Comparison of ENCODE assay signal across 10 cellular contexts in the genomic region with DNA sequence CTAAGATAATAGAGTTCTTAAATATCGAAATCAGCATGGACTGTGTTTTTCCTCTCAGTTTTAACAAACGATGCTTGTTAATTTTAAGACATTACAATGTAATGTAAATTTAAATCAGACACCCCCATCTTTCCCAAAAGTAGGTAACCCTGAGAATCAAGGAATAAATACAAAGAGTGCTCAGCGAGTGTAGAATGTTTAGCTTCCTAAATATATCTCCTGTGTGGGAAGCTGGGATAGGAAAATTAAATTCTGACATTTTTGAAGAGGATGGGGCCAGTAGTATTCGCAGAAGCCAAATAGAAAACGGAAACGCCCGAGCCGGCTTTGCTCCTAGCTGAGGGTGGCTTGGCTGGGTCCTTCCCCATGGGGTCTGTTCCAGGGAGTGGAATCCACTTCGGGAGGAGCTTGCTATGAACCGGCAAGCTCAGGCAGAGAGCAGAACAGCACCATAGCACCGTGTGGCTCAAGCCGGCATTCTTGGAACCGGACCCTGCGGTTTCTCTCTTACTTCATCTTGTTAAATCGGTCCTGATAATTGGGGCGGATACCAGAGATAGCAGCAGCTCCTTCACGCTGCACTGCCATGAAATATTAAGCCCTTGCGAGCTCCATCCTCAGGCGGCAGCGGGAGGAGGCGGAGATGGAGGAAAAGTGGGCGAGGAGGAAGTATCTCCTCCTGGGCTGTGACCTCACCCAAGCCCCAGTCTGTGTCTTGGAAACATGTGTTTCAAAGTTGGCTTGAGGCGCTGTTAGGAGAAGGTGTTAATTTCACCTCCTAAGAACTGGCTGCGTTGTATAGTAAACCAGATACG. TPM values are rescaled to one million over a fixed set of nuclear protein-coding genes. Genes with fewer than 3 reads are reported as not detected.
DNase-seq lines count a peak whose midpoint lies in the region; ATAC-seq and TF ChIP-seq lines count a peak whose summit lies in the region.
"Had no signal": no experiment of that assay in that cellular context is flagged by ENCODE, and none has a peak within 500 bp of the region (broad histone marks: within the 10 kb centered on the region; RNA-seq: fewer than 3 reads in every experiment).

No MANE protein-coding gene starts in this region.

- H3K27me3 Mint-ChIP-seq in neural crest cell (ENCODE audit: low read depth) = peaks cover 38% of the 10 kb centered on the region
- H3K27me3 Mint-ChIP-seq: CD4-positive, CD25-positive, alpha-beta regulatory T cell had no signal

- H3K4me1 Mint-ChIP-seq in neural crest cell = peaks cover 6% of the 10 kb centered on the region
- H3K4me1 Mint-ChIP-seq: CD4-positive, CD25-positive, alpha-beta regulatory T cell had no signal

- H3K9me3 ChIP-seq in SJSA1 (replicated peaks) = no peaks in the 10 kb centered on the region

- POLR2A ChIA-PET in AG04449 (lab: Yijun Ruan, JAX) = interaction anchor here (0.6 to 0.7 kb wide), 2 partner anchors 10 to 24 kb away, joined by 3 to 5 read pairs; no protein-coding TSS in a partner anchor

- H3K36me3 Mint-ChIP-seq in neural crest cell (ENCODE audit: low read depth) = no peaks in the 10 kb centered on the region

- H3K4me3 Mint-ChIP-seq in neural crest cell = no peak overlapping the region
- H3K4me3 Mint-ChIP-seq: CD4-positive, CD25-positive, alpha-beta regulatory T cell had no signal

- CTCF ChIA-PET in AG04449 (lab: Yijun Ruan, JAX) = interaction anchor here (0.8 to 3.1 kb wide), 7 partner anchors 9 to 113 kb away, joined by 3 to 17 read pairs (median 4); no protein-coding TSS in a partner anchor

- peak overlapping the region; percentile 37 for H3K4me3 ChIP-seq in AG04449 (ENCODE audit: low read depth, low read length)
- peak overlapping the region; percentile 32 for H3K4me3 ChIP-seq in SJSA1
- peak overlapping the region; percentile 25 to 44 for H3K4me3 ChIP-seq in foreskin fibroblast (ENCODE audit: low read depth in 1 of 2, low read length in 2 of 2)

- no peak for ATAC-seq in HG02588 (IDR thresholded peaks at IDR 0.05; ENCODE audit: unreplicated experiment)
- ATAC-seq in GM21619 (IDR thresholded peaks at IDR 0.05; ENCODE audit: unreplicated experiment) = no peak
- no peak for ATAC-seq in GM21390 (IDR thresholded peaks at IDR 0.05; ENCODE audit: unreplicated experiment)

- H3K4me1 ChIP-seq in SJSA1 (replicated peaks) = peaks cover 11% of the 10 kb centered on the region

- H3K27me3 ChIP-seq in SJSA1 (replicated peaks) = no peaks in the 10 kb centered on the region

- H3K36me3 ChIP-seq in SJSA1 = no peaks in the 10 kb centered on the region

- no peak overlapping the region for H3K27ac ChIP-seq in SJSA1

- no peak overlapping the region for H3K27ac Mint-ChIP-seq in neural crest cell (ENCODE audit: unreplicated experiment)
- H3K27ac Mint-ChIP-seq: CD4-positive, CD25-positive, alpha-beta regulatory T cell had no signal

- H3K9me3 Mint-ChIP-seq in neural crest cell = no peaks in the 10 kb centered on the region
- H3K9me3 Mint-ChIP-seq: CD4-positive, CD25-positive, alpha-beta regulatory T cell had no signal

- TF ChIP-seq CTCF in AG04449 (IDR thresholded peaks at IDR 0.05; ENCODE audit: insufficient read depth, low read length, missing control alignments) = no peak
- TF ChIP-seq CTCF in foreskin fibroblast (IDR thresholded peaks at IDR 0.05; ENCODE audit: low read depth, low read length) = no peak
- TF ChIP-seq CTCF in neural crest cell (conservative IDR thresholded peaks at IDR 0.05) = no peak

- peak; percentile 51 for DNase-seq in AG04449 (ENCODE audit: low read depth, low spot score)
- peak; percentile 53 to 58 for DNase-seq in SJSA1 (ENCODE audit: low read depth in 1 of 2, low spot score in 2 of 2)
- peak; percentile 69 to 77 for DNase-seq in foreskin fibroblast
- DNase-seq in neural crest cell (ENCODE audit: low read depth, low spot score) = peak; percentile 2
- no peak for DNase-seq in SIG-M5 treated with dmso at 0.1 percent for 504 hours (lab: John Stamatoyannopoulos, UW; ENCODE audit: unreplicated experiment)
- DNase-seq: CD4-positive, CD25-positive, alpha-beta regulatory T cell; SHP77 treated with DMSO at 0.1 percent for 48 hours had no signal

RNA-seq across cellular contexts. Expression of gene MAP3K7CL, which starts 24.9 kb away (rescaled TPM):
- total RNA-seq in SJSA1 (2014; rRNA removed; shearing (Covaris generic)) = 5.3 and 11.7 TPM in 2 replicates
- not detected in 2 replicates for total RNA-seq in neural crest cell
